ENCODE assay signal across 8 cellular contexts in genomic region chr3:50236484-50237132, GRCh38. TPM values are rescaled to one million over a fixed set of nuclear protein-coding genes. Genes with fewer than 3 reads are reported as not detected.
DNase-seq lines count a peak whose midpoint lies in the region; ATAC-seq, FAIRE-seq and TF ChIP-seq lines count a peak whose summit lies in the region.

No MANE protein-coding gene starts in this region.

- H2AFZ ChIP-seq in astrocyte (ENCODE audit: low read depth, low read length), result no peak overlapping the region

- H3K4me1 ChIP-seq in astrocyte (ENCODE audit: insufficient read depth, low read length) (peaks cover 27% of the 10 kb centered on the region), tibial artery (peaks cover 0 to 58% (median 37%) of the 10 kb centered on the region in 4 donors)

- peaks cover 56% of the 10 kb centered on the region for H3K79me2 ChIP-seq in astrocyte (ENCODE audit: insufficient read depth, low read length)

- TF ChIP-seq POLR2A in lower leg skin (IDR thresholded peaks at IDR 0.05), result no peak

- H3K9me3 Mint-ChIP-seq in activated T-cell treated with anti-CD3 and anti-CD28 coated beads, Interleukin-2, amount 50 U/mL, for 72 hours, result no peaks in the 10 kb centered on the region
- H3K9me3 Mint-ChIP-seq in astrocyte (ENCODE audit: unreplicated experiment), result no peaks in the 10 kb centered on the region

- no peaks in the 10 kb centered on the region for H3K27me3 Mint-ChIP-seq in activated T-cell treated with anti-CD3 and anti-CD28 coated beads, Interleukin-2, amount 50 U/mL, for 72 hours (ENCODE audit: low read depth)
- no peaks in the 10 kb centered on the region for H3K27me3 Mint-ChIP-seq in astrocyte (ENCODE audit: low read depth, unreplicated experiment)

- H4K20me1 ChIP-seq in astrocyte (ENCODE audit: insufficient read depth, low read length), result peaks cover 52% of the 10 kb centered on the region

- H3K36me3 Mint-ChIP-seq in activated T-cell treated with anti-CD3 and anti-CD28 coated beads, Interleukin-2, amount 50 U/mL, for 72 hours (ENCODE audit: insufficient read depth in 2 of 2), result peaks cover 9 to 15% of the 10 kb centered on the region in 2 donors
- H3K36me3 Mint-ChIP-seq in astrocyte (ENCODE audit: low read depth, unreplicated experiment), result peaks cover 3% of the 10 kb centered on the region

- DNase-seq in activated T-cell treated with anti-CD3 and anti-CD28 coated beads, Interleukin-2, amount 50 U/mL, for 72 hours, result no peak
- DNase-seq in activated T-cell treated with anti-CD3 and anti-CD28 coated beads, Interleukin-2, amount 50 U/mL, for 1 hour, result no peak
- DNase-seq in astrocyte (ENCODE audit: low read depth), result no peak
- DNase-seq in lower leg skin (ENCODE audit: low spot score in 2 of 2), result no peak
- DNase-seq in tibial artery, result no peak
- no peak for DNase-seq in NCI-H2171 (lab: John Stamatoyannopoulos, UW)
- no peak for DNase-seq in occipital lobe (lab: John Stamatoyannopoulos, UW)
- no peak for DNase-seq in DMS79 (lab: John Stamatoyannopoulos, UW)

- no peak for TF ChIP-seq CTCF in astrocyte (IDR thresholded peaks at IDR 0.05; ENCODE audit: insufficient read depth, low read depth, low read length)
- TF ChIP-seq CTCF in lower leg skin (IDR thresholded peaks at IDR 0.05), result no peak
- TF ChIP-seq CTCF in tibial artery (IDR thresholded peaks at IDR 0.05), result no peak

- peaks cover 41% of the 10 kb centered on the region for H3K4me1 Mint-ChIP-seq in activated T-cell treated with anti-CD3 and anti-CD28 coated beads, Interleukin-2, amount 50 U/mL, for 72 hours (ENCODE audit: low read depth)
- H3K4me1 Mint-ChIP-seq in astrocyte (ENCODE audit: low read depth, unreplicated experiment), result peaks cover 20% of the 10 kb centered on the region

- intact Hi-C loops in lower leg skin (cut with DNase I; ENCODE audit: low total_unique reads) (no loop called here), tibial artery (cut with DNase I; ENCODE audit: low total_unique reads) (no loop called here)

- peaks cover 3% of the 10 kb centered on the region for H3K36me3 ChIP-seq in astrocyte (ENCODE audit: insufficient read depth, low read length)
- peaks cover 0 to 13% (median 0%) of the 10 kb centered on the region in 3 donors for H3K36me3 ChIP-seq in tibial artery

- H3K4me3 Mint-ChIP-seq in activated T-cell treated with anti-CD3 and anti-CD28 coated beads, Interleukin-2, amount 50 U/mL, for 72 hours, result peak overlapping the region; percentile 94 to 99
- H3K4me3 Mint-ChIP-seq in astrocyte (ENCODE audit: unreplicated experiment), result peak overlapping the region; percentile 100

- H3K9me3 ChIP-seq in astrocyte (ENCODE audit: insufficient read depth, low read depth, low read length) (no peaks in the 10 kb centered on the region), tibial artery (no peaks in the 10 kb centered on the region)

- 0 to 1% methylated on average over 11 to 13 of the region's 13 CpGs for WGBS in lower leg skin, 2 donors

- H3K27ac ChIP-seq in astrocyte (ENCODE audit: low read depth, low read length) (peak overlapping the region; percentile 63), tibial artery (peak overlapping the region; percentile 86 to 92)

- H3K27ac Mint-ChIP-seq in activated T-cell treated with anti-CD3 and anti-CD28 coated beads, Interleukin-2, amount 50 U/mL, for 72 hours, result peak overlapping the region; percentile 95
- H3K27ac Mint-ChIP-seq in astrocyte (ENCODE audit: unreplicated experiment), result peak overlapping the region; percentile 88

- H3K9ac ChIP-seq in astrocyte (ENCODE audit: low read length), result peak overlapping the region; percentile 95

- no peak for FAIRE-seq in astrocyte (lab: Jason Lieb, UNC)

- H3K4me2 ChIP-seq in astrocyte (ENCODE audit: low read length), result peak overlapping the region; percentile 97

- H3K4me3 ChIP-seq in astrocyte (ENCODE audit: insufficient read depth, low read depth, low read length) (peak overlapping the region; percentile 92), lower leg skin (ENCODE audit: low read depth, poor library complexity, severe bottlenecking) (peak overlapping the region; percentile 65), tibial artery (peak overlapping the region; percentile 82 to 87)

- no peak for ATAC-seq in activated T-cell treated with anti-CD3 and anti-CD28 coated beads, Interleukin-2, amount 50 U/mL, for 72 hours (replicated peaks in 1 of 2)

- no peaks in the 10 kb centered on the region for H3K27me3 ChIP-seq in astrocyte (ENCODE audit: insufficient read depth, low read length)
- H3K27me3 ChIP-seq in tibial artery, result no peaks in the 10 kb centered on the region

RNA-seq across cellular contexts. Expression of gene GNAI2, which starts 0.6 kb away (rescaled TPM):
- total RNA-seq in activated T-cell treated with anti-CD3 and anti-CD28 coated beads, Interleukin-2, amount 50 U/mL, for 72 hours, result 100 to 1,000 TPM; 263 to 272 TPM
- total RNA-seq in astrocyte, result 380 and 381 TPM in 2 replicates
- total RNA-seq in lower leg skin, result 100 to 1,000 TPM in 1 of 4 donors, 10 to 100 TPM in 3; 56.5 to 123 (median 74.8) TPM
- 84.5 TPM for total RNA-seq in occipital lobe

RNA-seq across cellular contexts. Expression of gene SLC38A3, which starts 31.5 kb away (rescaled TPM):
- total RNA-seq in activated T-cell treated with anti-CD3 and anti-CD28 coated beads, Interleukin-2, amount 50 U/mL, for 72 hours, result not detected
- 0.68 and 1.9 TPM in 2 replicates for total RNA-seq in astrocyte
- under 1 TPM in 1 of 4 donors, not detected in 3; 0.62 TPM for total RNA-seq in lower leg skin
- 5.0 TPM for total RNA-seq in occipital lobe

RNA-seq across cellular contexts. Expression of gene SEMA3B, which starts 32.3 kb away (rescaled TPM):
- total RNA-seq in activated T-cell treated with anti-CD3 and anti-CD28 coated beads, Interleukin-2, amount 50 U/mL, for 72 hours, result 1 to 10 TPM; 1.9 to 3.3 TPM
- 4.9 and 5.9 TPM in 2 replicates for total RNA-seq in astrocyte
- 1 to 10 TPM; 1.1 to 7.2 (median 3.3) TPM for total RNA-seq in lower leg skin
- total RNA-seq in occipital lobe, result 2.3 TPM

RNA-seq across cellular contexts. Expression of gene LSMEM2, which starts 42.3 kb away (rescaled TPM):
- under 1 TPM in 1 of 2 donors, not detected in 1; 0.26 TPM for total RNA-seq in activated T-cell treated with anti-CD3 and anti-CD28 coated beads, Interleukin-2, amount 50 U/mL, for 72 hours
- total RNA-seq in astrocyte (0.30 TPM in 1 of 2 replicates, not detected in the other), lower leg skin (under 1 TPM in 2 of 4 donors, not detected in 2; 0.37 to 0.62 TPM), occipital lobe (0.47 TPM)

RNA-seq across cellular contexts. Expression of gene GNAT1, which starts 45.2 kb away (rescaled TPM):
- total RNA-seq in activated T-cell treated with anti-CD3 and anti-CD28 coated beads, Interleukin-2, amount 50 U/mL, for 72 hours, result not detected
- total RNA-seq in astrocyte (not detected in 2 replicates), lower leg skin (not detected), occipital lobe (not detected)
